8 cellular contexts compared by ENCODE assay signal in the genomic region with DNA sequence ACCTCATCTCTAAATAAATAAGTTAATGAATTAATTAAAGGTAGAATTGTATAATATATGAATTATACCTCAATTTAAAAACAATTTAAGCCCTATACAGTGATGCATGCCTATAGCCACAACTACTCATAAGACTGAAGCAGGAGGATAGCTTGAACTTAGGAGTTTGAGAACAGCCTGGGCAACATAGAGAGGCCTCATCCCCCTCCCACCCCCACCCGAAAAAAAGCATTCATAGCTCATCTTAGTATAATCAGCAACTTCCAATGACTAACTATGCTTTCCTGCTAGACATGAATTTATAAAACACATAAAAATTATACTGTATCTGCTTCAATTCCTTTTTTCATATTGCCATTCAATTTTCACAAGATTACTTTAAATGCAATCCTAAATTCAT. TPM values are rescaled to one million over a fixed set of nuclear protein-coding genes. Genes with fewer than 3 reads are reported as not detected.
A peak's percentile ranks its signal among the peaks of the same experiment; 100 is the strongest.
DNase-seq lines count a peak whose midpoint lies in the region; ATAC-seq and TF ChIP-seq lines count a peak whose summit lies in the region.

No MANE protein-coding gene starts in this region.

- H3K27ac ChIP-seq in ACC112 (ENCODE audit: low read depth, low read length) = no peak overlapping the region
- peak overlapping the region; percentile 18; the same call in 1 of the 2 replicates for H3K27ac ChIP-seq in HCT116 (ENCODE audit: low read depth, low read length)
- no peak overlapping the region for H3K27ac ChIP-seq in left lung

- no peak for ATAC-seq in HCT116
- no peak for ATAC-seq in left lung
- ATAC-seq in GM19452 (IDR thresholded peaks at IDR 0.05; ENCODE audit: unreplicated experiment) = no peak
- ATAC-seq in GM18520 (IDR thresholded peaks at IDR 0.05; ENCODE audit: unreplicated experiment) = no peak
- no peak for ATAC-seq in HG02884 (IDR thresholded peaks at IDR 0.05; ENCODE audit: unreplicated experiment)

- peaks cover 29% of the 10 kb centered on the region for H3K4me1 Mint-ChIP-seq in activated naive CD8-positive, alpha-beta T cell (ENCODE audit: low read depth)

- no peaks in the 10 kb centered on the region for H3K27me3 Mint-ChIP-seq in activated naive CD8-positive, alpha-beta T cell

- H3K79me2 ChIP-seq in ACC112 (ENCODE audit: control insufficient read depth, insufficient read depth, low read length, unreplicated experiment) (peaks cover 22% of the 10 kb centered on the region), HCT116 (ENCODE audit: insufficient read depth, low read length) (peaks cover 63% of the 10 kb centered on the region)

- POLR2A ChIA-PET in HCT116 (lab: Charles Lee) = no interaction called here

- no peaks in the 10 kb centered on the region for H3K9me3 ChIP-seq in HCT116 (ENCODE audit: control insufficient read depth in 1 of 2, insufficient read depth in 1 of 2, low read depth in 1 of 2, low read length in 2 of 2)
- no peaks in the 10 kb centered on the region for H3K9me3 ChIP-seq in left lung

- TF ChIP-seq POLR2A in HCT116 (IDR thresholded peaks at IDR 0.05; ENCODE audit: borderline replicate concordance, extremely low read depth, insufficient read depth, insufficient read length) = no peak

- CTCF ChIA-PET in HCT116 (lab: Charles Lee) = no interaction called here

- TF ChIP-seq RAD21 in HCT116 (IDR thresholded peaks at IDR 0.05; ENCODE audit: low read depth) = no peak

- peaks cover 9% of the 10 kb centered on the region; the same call in 1 of the 2 replicates for H4K20me1 ChIP-seq in HCT116 (ENCODE audit: insufficient read depth)

- H3K4me1 ChIP-seq in ACC112 (ENCODE audit: control insufficient read depth, insufficient read depth, low read length, unreplicated experiment) (peaks cover 14% of the 10 kb centered on the region), HCT116 (ENCODE audit: control insufficient read depth in 1 of 2, insufficient read depth in 2 of 2, low read length in 2 of 2) (peaks cover 22 to 35% of the 10 kb centered on the region in 2 experiments), left lung (peaks cover 11 to 37% of the 10 kb centered on the region in 2 donors)

- H3K36me3 Mint-ChIP-seq in activated naive CD8-positive, alpha-beta T cell = no peaks in the 10 kb centered on the region

- DNase-seq in HCT116 (ENCODE audit: low read depth, low spot score) (no peak), left lung (no peak), DMS153 treated with DMSO at 0.1 percent for 48 hours (lab: John Stamatoyannopoulos, UW; ENCODE audit: unreplicated experiment) (no peak)

- no TSS peak for BruUV-seq in HCT116 (replicated peaks; lab: Mats Ljungman, UMichigan)

- H3K4me3 ChIP-seq in ACC112 (ENCODE audit: low read depth, low read length) = peak overlapping the region; percentile 100
- H3K4me3 ChIP-seq in HCT116 (replicated peaks in 1 of 2; ENCODE audit: low read depth in 1 of 2, low read length in 2 of 2) = peak overlapping the region; percentile 80 to 85
- peak overlapping the region; percentile 88 to 98 for H3K4me3 ChIP-seq in left lung

- intact Hi-C loops in HCT116 (cut with micrococcal nuclease) (no loop called here), left lung (cut with DNase I) (no loop called here)

- H3K27ac Mint-ChIP-seq in activated naive CD8-positive, alpha-beta T cell = no peak overlapping the region

- no peak for TF ChIP-seq CTCF in HCT116 (IDR thresholded peaks at IDR 0.05 in 2 of 3, conservative IDR thresholded peaks at IDR 0.05 in 1 of 3; ENCODE audit: borderline replicate concordance in 1 of 3, insufficient read depth in 1 of 3, low read depth in 2 of 3, low read length in 2 of 3)
- TF ChIP-seq CTCF in left lung (IDR thresholded peaks at IDR 0.05) = no peak

- peak overlapping the region; percentile 95 for H3K9ac ChIP-seq in HCT116 (ENCODE audit: low read length)

- peak overlapping the region; percentile 83 for H3K4me2 ChIP-seq in HCT116 (ENCODE audit: low read length)

- H3K36me3 ChIP-seq in ACC112 (ENCODE audit: insufficient read depth, low read length) = no peaks in the 10 kb centered on the region
- peaks cover 0 to 15% of the 10 kb centered on the region in 2 experiments; a peak in 2 of 4 replicates for H3K36me3 ChIP-seq in HCT116 (ENCODE audit: control insufficient read depth in 1 of 2, insufficient read depth in 2 of 2, low read length in 2 of 2)
- peaks cover 0 to 4% of the 10 kb centered on the region in 2 donors for H3K36me3 ChIP-seq in left lung

- RAD21 ChIA-PET in HCT116 (lab: Charles Lee; ENCODE audit: low non-redundant PET in 1 of 2, low total read pairs in 2 of 2, uncharacterized antibody in 2 of 2, unreplicated experiment in 2 of 2) = no interaction called here

- no peaks in the 10 kb centered on the region for H3K9me2 ChIP-seq in HCT116 (ENCODE audit: insufficient read depth)

- no peaks in the 10 kb centered on the region for H3K9me3 Mint-ChIP-seq in activated naive CD8-positive, alpha-beta T cell (ENCODE audit: low read depth)

- peak overlapping the region; percentile 100 for H3K4me3 Mint-ChIP-seq in activated naive CD8-positive, alpha-beta T cell

- no peak overlapping the region for H2AFZ ChIP-seq in ACC112 (ENCODE audit: low read length, unreplicated experiment)
- no peak overlapping the region for H2AFZ ChIP-seq in HCT116 (ENCODE audit: low read depth, low read length, poor library complexity, severe bottlenecking)

- H3K27me3 ChIP-seq in ACC112 (ENCODE audit: insufficient read depth, low read length) (no peaks in the 10 kb centered on the region), HCT116 (ENCODE audit: insufficient read depth, low read length) (no peaks in the 10 kb centered on the region), left lung (no peaks in the 10 kb centered on the region)

TF ChIP-seq in HCT116, 20 proteins besides CTCF, POLR2A, EP300 and RAD21 (continues in another document):
- TF ChIP-seq POLR2AphosphoS5 (IDR thresholded peaks at IDR 0.05; ENCODE audit: low read depth, low read length) (no peak), FOSL1 (IDR thresholded peaks at IDR 0.05; ENCODE audit: low read depth) (no peak), SRF (IDR thresholded peaks at IDR 0.05; ENCODE audit: low read depth) (no peak), SP1 (IDR thresholded peaks at IDR 0.05; ENCODE audit: low read depth) (no peak), EZH2phosphoT487 (IDR thresholded peaks at IDR 0.05; ENCODE audit: borderline replicate concordance) (no peak), CBX3 (IDR thresholded peaks at IDR 0.05; ENCODE audit: low read depth) (no peak), ELF1 (IDR thresholded peaks at IDR 0.05; ENCODE audit: borderline replicate concordance, low read depth) (no peak), EZH2 (IDR thresholded peaks at IDR 0.05) (no peak), ZNF274 (IDR thresholded peaks at IDR 0.05; ENCODE audit: low read depth, low read length) (no peak), EGR1 (IDR thresholded peaks at IDR 0.05; ENCODE audit: low read depth) (no peak), CEBPB (IDR thresholded peaks at IDR 0.05; ENCODE audit: low read depth) (no peak), SIN3A (IDR thresholded peaks at IDR 0.05; ENCODE audit: low read depth) (no peak), ZFX (IDR thresholded peaks at IDR 0.05) (no peak)
- TF ChIP-seq, protein P1, sequence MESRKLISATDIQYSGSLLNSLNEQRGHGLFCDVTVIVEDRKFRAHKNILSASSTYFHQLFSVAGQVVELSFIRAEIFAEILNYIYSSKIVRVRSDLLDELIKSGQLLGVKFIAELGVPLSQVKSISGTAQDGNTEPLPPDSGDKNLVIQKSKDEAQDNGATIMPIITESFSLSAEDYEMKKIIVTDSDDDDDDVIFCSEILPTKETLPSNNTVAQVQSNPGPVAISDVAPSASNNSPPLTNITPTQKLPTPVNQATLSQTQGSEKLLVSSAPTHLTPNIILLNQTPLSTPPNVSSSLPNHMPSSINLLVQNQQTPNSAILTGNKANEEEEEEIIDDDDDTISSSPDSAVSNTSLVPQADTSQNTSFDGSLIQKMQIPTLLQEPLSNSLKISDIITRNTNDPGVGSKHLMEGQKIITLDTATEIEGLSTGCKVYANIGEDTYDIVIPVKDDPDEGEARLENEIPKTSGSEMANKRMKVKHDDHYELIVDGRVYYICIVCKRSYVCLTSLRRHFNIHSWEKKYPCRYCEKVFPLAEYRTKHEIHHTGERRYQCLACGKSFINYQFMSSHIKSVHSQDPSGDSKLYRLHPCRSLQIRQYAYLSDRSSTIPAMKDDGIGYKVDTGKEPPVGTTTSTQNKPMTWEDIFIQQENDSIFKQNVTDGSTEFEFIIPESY (IDR thresholded peaks at IDR 0.05; ENCODE audit: extremely low read depth, insufficient replicate concordance, low read length) = no peak
- TF ChIP-seq, protein P2, sequence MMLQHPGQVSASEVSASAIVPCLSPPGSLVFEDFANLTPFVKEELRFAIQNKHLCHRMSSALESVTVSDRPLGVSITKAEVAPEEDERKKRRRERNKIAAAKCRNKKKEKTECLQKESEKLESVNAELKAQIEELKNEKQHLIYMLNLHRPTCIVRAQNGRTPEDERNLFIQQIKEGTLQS (IDR thresholded peaks at IDR 0.05) = no peak
- TF ChIP-seq, protein P3, sequence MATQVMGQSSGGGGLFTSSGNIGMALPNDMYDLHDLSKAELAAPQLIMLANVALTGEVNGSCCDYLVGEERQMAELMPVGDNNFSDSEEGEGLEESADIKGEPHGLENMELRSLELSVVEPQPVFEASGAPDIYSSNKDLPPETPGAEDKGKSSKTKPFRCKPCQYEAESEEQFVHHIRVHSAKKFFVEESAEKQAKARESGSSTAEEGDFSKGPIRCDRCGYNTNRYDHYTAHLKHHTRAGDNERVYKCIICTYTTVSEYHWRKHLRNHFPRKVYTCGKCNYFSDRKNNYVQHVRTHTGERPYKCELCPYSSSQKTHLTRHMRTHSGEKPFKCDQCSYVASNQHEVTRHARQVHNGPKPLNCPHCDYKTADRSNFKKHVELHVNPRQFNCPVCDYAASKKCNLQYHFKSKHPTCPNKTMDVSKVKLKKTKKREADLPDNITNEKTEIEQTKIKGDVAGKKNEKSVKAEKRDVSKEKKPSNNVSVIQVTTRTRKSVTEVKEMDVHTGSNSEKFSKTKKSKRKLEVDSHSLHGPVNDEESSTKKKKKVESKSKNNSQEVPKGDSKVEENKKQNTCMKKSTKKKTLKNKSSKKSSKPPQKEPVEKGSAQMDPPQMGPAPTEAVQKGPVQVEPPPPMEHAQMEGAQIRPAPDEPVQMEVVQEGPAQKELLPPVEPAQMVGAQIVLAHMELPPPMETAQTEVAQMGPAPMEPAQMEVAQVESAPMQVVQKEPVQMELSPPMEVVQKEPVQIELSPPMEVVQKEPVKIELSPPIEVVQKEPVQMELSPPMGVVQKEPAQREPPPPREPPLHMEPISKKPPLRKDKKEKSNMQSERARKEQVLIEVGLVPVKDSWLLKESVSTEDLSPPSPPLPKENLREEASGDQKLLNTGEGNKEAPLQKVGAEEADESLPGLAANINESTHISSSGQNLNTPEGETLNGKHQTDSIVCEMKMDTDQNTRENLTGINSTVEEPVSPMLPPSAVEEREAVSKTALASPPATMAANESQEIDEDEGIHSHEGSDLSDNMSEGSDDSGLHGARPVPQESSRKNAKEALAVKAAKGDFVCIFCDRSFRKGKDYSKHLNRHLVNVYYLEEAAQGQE (IDR thresholded peaks at IDR 0.05; ENCODE audit: low read depth) = no peak

RNA-seq across cellular contexts. Expression of gene LRBA, which starts 1.6 kb away (rescaled TPM):
- 79.8 TPM for total RNA-seq in HCT116 (2021; ENCODE audit: unreplicated experiment)
- 40.1 and 40.9 TPM in 2 replicates for polyA plus RNA-seq in HCT116 (2012)
- total RNA-seq in left lung = 10 to 100 TPM; 46.1 to 46.3 TPM
